9 cellular contexts compared by ENCODE assay signal in the genomic region with DNA sequence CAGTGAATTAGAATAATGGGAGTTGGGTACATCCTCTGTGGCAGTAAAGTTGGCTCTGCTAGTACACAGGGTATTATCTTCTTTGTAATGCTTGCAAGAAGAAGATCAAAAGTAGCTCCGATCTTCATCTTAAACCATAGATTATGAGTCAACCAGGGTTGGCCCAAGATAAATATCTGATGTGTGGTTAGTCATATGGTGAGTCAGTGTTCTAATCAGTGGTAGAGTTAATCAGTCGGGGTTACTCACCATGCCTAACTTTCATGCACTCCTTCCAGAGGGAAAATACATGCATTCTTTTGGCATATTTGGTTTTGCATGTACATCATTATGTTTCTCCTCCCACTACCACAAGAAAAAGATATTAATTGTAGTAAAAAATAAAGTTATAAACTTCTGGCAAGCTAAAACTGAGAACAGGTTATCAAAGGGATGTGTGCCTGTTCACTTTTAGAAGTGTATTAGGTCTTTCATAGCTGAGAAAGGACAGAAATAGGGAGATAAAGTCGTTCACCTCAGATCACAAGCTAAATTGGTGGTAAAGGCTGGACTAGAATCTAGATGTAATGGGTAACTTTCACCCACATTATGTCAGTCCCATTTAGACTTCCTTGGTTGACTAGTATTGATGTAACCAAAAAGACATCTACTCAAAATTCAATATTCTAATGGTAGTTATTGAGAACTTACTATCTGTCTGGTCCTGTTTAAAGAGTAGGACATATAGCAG.
A peak's percentile ranks its signal among the peaks of the same experiment; 100 is the strongest.
DNase-seq lines count a peak whose midpoint lies in the region; ATAC-seq and TF ChIP-seq lines count a peak whose summit lies in the region.
"Had no signal": no experiment of that assay in that cellular context is flagged by ENCODE, and none has a peak within 500 bp of the region (broad histone marks: within the 10 kb centered on the region; RNA-seq: fewer than 3 reads in every experiment).

No MANE protein-coding gene starts in this region.

- in situ Hi-C loops in ACHN (cut with HindIII; ENCODE audit: low pct_ligation_motif_present, low pct_unique_long_range_greater_than_20kb, low sequenced_read_pairs), result no loop called here

- no peak for TF ChIP-seq CTCF in HFFc6 (IDR thresholded peaks at IDR 0.05)

- no peaks in the 10 kb centered on the region; the same call in 1 of the 2 replicates for H3K9me3 Mint-ChIP-seq in HFFc6

- no peak for ATAC-seq in GM21786 (IDR thresholded peaks at IDR 0.05; ENCODE audit: unreplicated experiment)

- H3K4me3 Mint-ChIP-seq in HFFc6, result peak overlapping the region; percentile 52; the same call in 1 of the 2 replicates

- no peaks in the 10 kb centered on the region for H3K36me3 Mint-ChIP-seq in HFFc6 (ENCODE audit: low read depth)

- no peaks in the 10 kb centered on the region for H3K27me3 Mint-ChIP-seq in HFFc6 (ENCODE audit: insufficient read depth)

- peak overlapping the region; percentile 76 for H3K27ac Mint-ChIP-seq in HFFc6

- peaks cover 62% of the 10 kb centered on the region for H3K4me1 Mint-ChIP-seq in HFFc6 (ENCODE audit: low read depth)

- DNase-seq in ACHN (peak; percentile 81), HFFc6 (peak; percentile 96), T1000 (lab: John Stamatoyannopoulos, UW) (peak; percentile 25), kidney glomerular epithelial cell (lab: John Stamatoyannopoulos, UW) (peak; percentile 96), activated gamma-delta T cell treated with Interleukin-2 at 50 U/mL for 16 hours (no peak), NCI-H2227 (lab: John Stamatoyannopoulos, UW; ENCODE audit: unreplicated experiment) (no peak), NCI-H2171 treated with DMSO at 0.1 percent for 48 hours (lab: John Stamatoyannopoulos, UW) (no peak)
- DNase-seq: Karpas-422 had no signal

Comparison
In these comparisons a context has a peak if more than half of its experiments do, and no peak if none do; other contexts are left out.
1. DNase-seq: peak in ACHN (single experiment), HFFc6 (single experiment), T1000 (single experiment) and kidney glomerular epithelial cell (single experiment); none in activated gamma-delta T cell treated with Interleukin-2 at 50 U/mL for 16 hours (single experiment), NCI-H2227 (single experiment) and NCI-H2171 treated with DMSO at 0.1 percent for 48 hours (single experiment).